Comparison of ENCODE assay signal across 11 cellular contexts in genomic region chr2:121283670-121284245, GRCh38. TPM values are rescaled to one million over a fixed set of nuclear protein-coding genes. Genes with fewer than 3 reads are reported as not detected.
DNase-seq lines count a peak whose midpoint lies in the region; ATAC-seq, FAIRE-seq and TF ChIP-seq lines count a peak whose summit lies in the region.
"Had no signal": no experiment of that assay in that cellular context is flagged by ENCODE, and none has a peak within 500 bp of the region (broad histone marks: within the 10 kb centered on the region; RNA-seq: fewer than 3 reads in every experiment).

No MANE protein-coding gene starts in this region.

- H3K4me1 ChIP-seq in HEK293 (ENCODE audit: control insufficient read depth, insufficient read depth, low read length), result peaks cover 16% of the 10 kb centered on the region
- H3K4me1 ChIP-seq in breast epithelium, result peaks cover 0 to 9% of the 10 kb centered on the region in 2 donors
- no peaks in the 10 kb centered on the region for H3K4me1 ChIP-seq in small intestine (ENCODE audit: control insufficient read depth in 2 of 2, insufficient read depth in 1 of 2, low read depth in 1 of 2, low read length in 1 of 2)

- H3K4me3 Mint-ChIP-seq in naive B cell, result peak overlapping the region; percentile 10 to 85 (median 76)

- FAIRE-seq in small intestine (lab: Jason Lieb, UNC), result no peak

- 35 to 63% (median 49%) methylated on average over 6 of the region's 6 CpGs for WGBS in small intestine, 3 donors

- no peak overlapping the region; the same call in 1 of the 2 replicates for H3K4me3 ChIP-seq in HEK293 (ENCODE audit: low read depth, low read length)
- peak overlapping the region; percentile 45 to 81 (median 73) for H3K4me3 ChIP-seq in breast epithelium
- H3K4me3 ChIP-seq in small intestine (ENCODE audit: low read depth in 1 of 2, low read length in 2 of 2), result peak overlapping the region in 1 of 2 donors; percentile 65

- H3K27me3 Mint-ChIP-seq in naive B cell, result peaks cover 24 to 56% (median 54%) of the 10 kb centered on the region in 3 donors

- CTCF ChIA-PET in HEK293 (lab: Yijun Ruan, JAX), result interaction anchor here (1.2 kb wide), 1 partner anchor 38 kb away, joined by 4 read pairs; no protein-coding TSS in a partner anchor

- POLR2A ChIA-PET in HEK293 (lab: Yijun Ruan, JAX), result no interaction called here

- peaks cover 0 to 7% (median 2%) of the 10 kb centered on the region in 7 donors for H3K9me3 Mint-ChIP-seq in naive B cell

- peaks cover 0 to 7% of the 10 kb centered on the region in 2 donors for H3K27me3 ChIP-seq in breast epithelium
- H3K27me3 ChIP-seq in small intestine (ENCODE audit: control insufficient read depth in 2 of 2, insufficient read depth in 2 of 2, low read length in 2 of 2), result peaks cover 10 to 25% of the 10 kb centered on the region in 2 donors

- DNase-seq in breast epithelium (ENCODE audit: low spot score in 2 of 2), result peak in 1 of 2 donors; percentile 30
- no peak for DNase-seq in naive B cell
- no peak for DNase-seq in KG1 (lab: John Stamatoyannopoulos, UW)
- DNase-seq in DMS 273 (lab: John Stamatoyannopoulos, UW; ENCODE audit: unreplicated experiment), result no peak
- DNase-seq in small intestine, result no peak
- DNase-seq in GOT3 (lab: John Stamatoyannopoulos, UW), result no peak
- DNase-seq: GF-D8, Kasumi-1 had no signal

- H3K4me1 Mint-ChIP-seq in naive B cell, result peaks cover 11 to 17% (median 15%) of the 10 kb centered on the region in 3 donors

- no peak for TF ChIP-seq CTCF in C4-2B (conservative IDR thresholded peaks at IDR 0.05)
- TF ChIP-seq CTCF in HEK293 (tag by site-specific recombination; IDR thresholded peaks at IDR 0.05), result no peak
- TF ChIP-seq CTCF in breast epithelium (IDR thresholded peaks at IDR 0.05), result no peak

- ATAC-seq in naive B cell (ENCODE audit: low read depth in 2 of 2), result no peak

- H3K36me3 ChIP-seq in HEK293 (ENCODE audit: control insufficient read depth in 2 of 2, insufficient read depth in 1 of 2, low read length in 2 of 2) (peaks cover 0 to 13% of the 10 kb centered on the region in 2 experiments; a peak in 1 of 3 replicates), breast epithelium (no peaks in the 10 kb centered on the region), small intestine (ENCODE audit: control insufficient read depth in 2 of 2, insufficient read depth in 2 of 2, low read length in 2 of 2) (no peaks in the 10 kb centered on the region)
- H3K36me3 ChIP-seq: cardiac muscle cell had no signal

- H3K9me3 ChIP-seq in HEK293 (ENCODE audit: control insufficient read depth, insufficient read depth, low read depth, low read length) (no peaks in the 10 kb centered on the region), breast epithelium (no peaks in the 10 kb centered on the region), small intestine (ENCODE audit: control insufficient read depth, low read depth) (no peaks in the 10 kb centered on the region)

- no peaks in the 10 kb centered on the region for H3K36me3 Mint-ChIP-seq in naive B cell

- peak overlapping the region in 1 of 6 donors; percentile 8 for H3K27ac Mint-ChIP-seq in naive B cell

- no peak for TF ChIP-seq POLR2A in breast epithelium (IDR thresholded peaks at IDR 0.05)

- intact Hi-C loops in breast epithelium (cut with DNase I; ENCODE audit: low total_unique reads), result no loop called here

- H3K27ac ChIP-seq in C4-2B (peak overlapping the region; percentile 41), HEK293 (ENCODE audit: extremely low read depth, low read depth, low read length) (no peak overlapping the region; the same call in 1 of the 2 replicates), breast epithelium (peak overlapping the region; percentile 75), small intestine (ENCODE audit: low read depth in 1 of 2, low read length in 1 of 2) (no peak overlapping the region)
- H3K27ac ChIP-seq: cardiac muscle cell had no signal

TF ChIP-seq in HEK293, 187 proteins besides CTCF, POLR2A, EP300 and RAD21 (continues in another document):
- TF ChIP-seq ZNF629 (tag by site-specific recombination; IDR thresholded peaks at IDR 0.05) (peak; percentile 37; the same call in 1 of the 2 replicates), ZEB2 (tag by site-specific recombination; IDR thresholded peaks at IDR 0.05) (no peak), ZNF354C (tag by site-specific recombination; IDR thresholded peaks at IDR 0.05; ENCODE audit: borderline replicate concordance, low read depth) (no peak), ATF2 (tag by site-specific recombination; IDR thresholded peaks at IDR 0.05; ENCODE audit: low read depth) (peak; percentile 61), ZNF324 (tag by site-specific recombination; IDR thresholded peaks at IDR 0.05) (no peak), SALL2 (tag by site-specific recombination; IDR thresholded peaks at IDR 0.05; ENCODE audit: borderline replicate concordance) (no peak), ZNF221 (tag by site-specific recombination; IDR thresholded peaks at IDR 0.05; ENCODE audit: borderline replicate concordance) (no peak), ZNF366 (tag by site-specific recombination; conservative IDR thresholded peaks at IDR 0.05) (0 out of 2 replicates have a peak, but pooled peaks have one; percentile 11), ZNF785 (tag by site-specific recombination; IDR thresholded peaks at IDR 0.05) (no peak), GLIS2 (tag by site-specific recombination; IDR thresholded peaks at IDR 0.05) (no peak), ZBTB48 (tag by site-specific recombination; IDR thresholded peaks at IDR 0.05) (0 out of 2 replicates have a peak, but pooled peaks have one; percentile 2), HOXD13 (CRISPR knock-in tag; IDR thresholded peaks at IDR 0.05; ENCODE audit: borderline replicate concordance) (no peak), ZNF791 (tag by site-specific recombination; IDR thresholded peaks at IDR 0.05) (no peak), ZNF600 (tag by site-specific recombination; IDR thresholded peaks at IDR 0.05) (0 out of 2 replicates have a peak, but pooled peaks have one; percentile 6), ZNF416 (tag by site-specific recombination; IDR thresholded peaks at IDR 0.05) (no peak), PRDM4 (tag by site-specific recombination; IDR thresholded peaks at IDR 0.05) (peak; percentile 85), REPIN1 (tag by site-specific recombination; IDR thresholded peaks at IDR 0.05; ENCODE audit: low read depth) (no peak), ZNF266 (tag by site-specific recombination; IDR thresholded peaks at IDR 0.05; ENCODE audit: low read depth) (no peak)
- TF ChIP-seq, protein P1, sequence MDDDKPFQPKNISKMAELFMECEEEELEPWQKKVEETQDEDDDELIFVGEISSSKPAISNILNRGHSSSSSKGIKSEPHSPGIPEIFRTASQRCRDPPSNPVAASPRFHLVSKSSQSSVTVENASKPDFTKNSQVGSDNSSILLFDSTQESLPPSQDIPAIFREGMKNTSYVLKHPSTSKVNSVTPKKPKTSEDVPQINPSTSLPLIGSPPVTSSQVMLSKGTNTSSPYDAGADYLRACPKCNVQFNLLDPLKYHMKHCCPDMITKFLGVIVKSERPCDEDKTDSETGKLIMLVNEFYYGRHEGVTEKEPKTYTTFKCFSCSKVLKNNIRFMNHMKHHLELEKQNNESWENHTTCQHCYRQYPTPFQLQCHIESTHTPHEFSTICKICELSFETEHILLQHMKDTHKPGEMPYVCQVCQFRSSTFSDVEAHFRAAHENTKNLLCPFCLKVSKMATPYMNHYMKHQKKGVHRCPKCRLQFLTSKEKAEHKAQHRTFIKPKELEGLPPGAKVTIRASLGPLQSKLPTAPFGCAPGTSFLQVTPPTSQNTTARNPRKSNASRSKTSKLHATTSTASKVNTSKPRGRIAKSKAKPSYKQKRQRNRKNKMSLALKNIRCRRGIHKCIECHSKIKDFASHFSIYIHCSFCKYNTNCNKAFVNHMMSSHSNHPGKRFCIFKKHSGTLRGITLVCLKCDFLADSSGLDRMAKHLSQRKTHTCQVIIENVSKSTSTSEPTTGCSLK (tag by site-specific recombination; IDR thresholded peaks at IDR 0.05), result no peak

RNA-seq across cellular contexts. Expression of gene TFCP2L1, which starts 1.2 kb away (rescaled TPM):
- total RNA-seq in breast epithelium, result 10 to 100 TPM in 1 of 3 donors, 1 to 10 TPM in 2; 7.5 to 90.3 (median 8.3) TPM
- not detected for polyA plus RNA-seq in naive B cell (ENCODE audit: low read depth in 6 of 6)
- under 1 TPM; under 0.01 to 0.51 (median 0.22) TPM for polyA plus RNA-seq in small intestine
- total RNA-seq: cardiac muscle cell had no signal

Comparison
In these comparisons a context has a peak if more than half of its experiments do, and no peak if none do; other contexts are left out.
1. H3K27ac ChIP-seq: peak in C4-2B (single experiment) and breast epithelium (2 of 2); none in HEK293 (single experiment) and small intestine (0 of 2).